Comparison of ENCODE assay signal across 1 cellular context in the genomic region with DNA sequence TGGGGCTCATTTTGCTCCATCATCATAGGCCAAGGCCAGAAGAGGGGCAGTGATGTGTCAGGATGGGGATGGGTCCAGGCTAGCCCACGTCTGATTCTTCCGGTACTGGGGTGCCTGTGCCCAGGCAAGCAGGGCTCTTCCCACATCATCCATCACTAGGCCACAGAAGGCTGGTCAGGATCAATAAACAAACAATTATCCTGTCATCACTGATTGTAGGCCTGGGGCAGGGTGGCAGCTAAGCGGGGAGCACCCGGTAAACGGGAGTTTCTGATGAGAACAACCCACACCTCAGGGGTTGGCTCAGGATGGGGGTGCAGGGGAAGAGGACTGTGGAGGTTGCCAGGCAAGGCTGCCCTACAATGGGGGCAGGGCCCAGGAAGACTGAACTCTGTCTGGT.
TF ChIP-seq lines count a peak whose summit lies in the region.

No MANE protein-coding gene starts in this region.

TF ChIP-seq in GM23338, 12 proteins besides CTCF, POLR2A, EP300 and RAD21 (continued from another document):
- TF ChIP-seq REST (IDR thresholded peaks at IDR 0.05; ENCODE audit: unreplicated experiment) (no peak), JUNB (IDR thresholded peaks at IDR 0.05; ENCODE audit: unreplicated experiment) (no peak), EZH2phosphoT487 (IDR thresholded peaks at IDR 0.05; ENCODE audit: unreplicated experiment) (no peak)
